Comparison of ENCODE assay signal across 8 cellular contexts in genomic region chr19:49057636-49058234, GRCh38. TPM values are rescaled to one million over a fixed set of nuclear protein-coding genes. Genes with fewer than 3 reads are reported as not detected.
DNase-seq lines count a peak whose midpoint lies in the region; ATAC-seq and TF ChIP-seq lines count a peak whose summit lies in the region.

CGB7 (minus strand) TSS chr19:49057749; CDS start chr19:49055375, 2,374 bp downstream.

- no peaks in the 10 kb centered on the region for H3K9me3 Mint-ChIP-seq in T-helper 1 cell treated with Interleukin-12 subunit alpha and Interleukin-12 subunit beta and Interleukin-4 antibody, amounts not matched to agents 30 μg/mL and 1 μg/mL, for 36 hours
- H3K9me3 Mint-ChIP-seq in chondrocyte (ENCODE audit: low read depth): no peaks in the 10 kb centered on the region

- ATAC-seq in GM21737 (IDR thresholded peaks at IDR 0.05; ENCODE audit: unreplicated experiment): no peak
- no peak for ATAC-seq in GM21825 (IDR thresholded peaks at IDR 0.05; ENCODE audit: unreplicated experiment)

- H3K4me3 Mint-ChIP-seq in T-helper 1 cell treated with Interleukin-12 subunit alpha and Interleukin-12 subunit beta and Interleukin-4 antibody, amounts not matched to agents 30 μg/mL and 1 μg/mL, for 36 hours: peak within 1 kb of the TSS; percentile 74
- H3K4me3 Mint-ChIP-seq in chondrocyte (ENCODE audit: unreplicated experiment): peak within 1 kb of the TSS; percentile 77

- peaks cover 56% of the 10 kb centered on the region for H3K27me3 Mint-ChIP-seq in T-helper 1 cell treated with Interleukin-12 subunit alpha and Interleukin-12 subunit beta and Interleukin-4 antibody, amounts not matched to agents 30 μg/mL and 1 μg/mL, for 36 hours (ENCODE audit: low read depth)
- no peaks in the 10 kb centered on the region for H3K27me3 Mint-ChIP-seq in chondrocyte (ENCODE audit: low read depth)

- H3K4me1 Mint-ChIP-seq in T-helper 1 cell treated with Interleukin-12 subunit alpha and Interleukin-12 subunit beta and Interleukin-4 antibody, amounts not matched to agents 30 μg/mL and 1 μg/mL, for 36 hours (ENCODE audit: low read depth): peaks cover 12% of the 10 kb centered on the region
- H3K4me1 Mint-ChIP-seq in chondrocyte (ENCODE audit: low read depth): peaks cover 19% of the 10 kb centered on the region

- peak; percentile 30 for DNase-seq in NCI-H1436 (lab: John Stamatoyannopoulos, UW)
- no peak for DNase-seq in NCI-H1436 treated with DMSO at 0.1 percent for 48 hours (lab: John Stamatoyannopoulos, UW)
- no peak for DNase-seq in chondrocyte (ENCODE audit: low spot score)
- peak; percentile 36 for DNase-seq in kidney glomerular epithelial cell (lab: John Stamatoyannopoulos, UW)
- DNase-seq in stimulated activated CD4-positive, alpha-beta T cell treated with anti-CD3 and anti-CD28 coated beads, Interleukin-4, amount 100 ng/mL, for 24 hours: peak; percentile 29

- no peaks in the 10 kb centered on the region for H3K36me3 Mint-ChIP-seq in T-helper 1 cell treated with Interleukin-12 subunit alpha and Interleukin-12 subunit beta and Interleukin-4 antibody, amounts not matched to agents 30 μg/mL and 1 μg/mL, for 36 hours (ENCODE audit: low read depth)
- no peaks in the 10 kb centered on the region for H3K36me3 Mint-ChIP-seq in chondrocyte (ENCODE audit: low read depth)

- H3K27ac Mint-ChIP-seq in T-helper 1 cell treated with Interleukin-12 subunit alpha and Interleukin-12 subunit beta and Interleukin-4 antibody, amounts not matched to agents 30 μg/mL and 1 μg/mL, for 36 hours: no peak within 1 kb of the TSS
- H3K27ac Mint-ChIP-seq in chondrocyte (ENCODE audit: unreplicated experiment): peak within 1 kb of the TSS; percentile 22

- TF ChIP-seq CTCF in chondrocyte (IDR thresholded peaks at IDR 0.05): no peak

RNA-seq across cellular contexts. Expression of gene CGB7, which starts in this region (rescaled TPM):
- 0.52 to 0.85 TPM in 2 of 3 replicates, not detected in the other for total RNA-seq in chondrocyte

Comparison
In these comparisons a context has a peak if more than half of its experiments do, and no peak if none do; other contexts are left out.
1. DNase-seq: peak in NCI-H1436 (single experiment), kidney glomerular epithelial cell (single experiment) and stimulated activated CD4-positive, alpha-beta T cell treated with anti-CD3 and anti-CD28 coated beads, Interleukin-4, amount 100 ng/mL, for 24 hours (single experiment); none in NCI-H1436 treated with DMSO at 0.1 percent for 48 hours (single experiment) and chondrocyte (single experiment).